Comparison of ENCODE assay signal across 21 cellular contexts in genomic region chr11:87859583-87859982, GRCh38.
DNase-seq lines count a peak whose midpoint lies in the region; ATAC-seq and TF ChIP-seq lines count a peak whose summit lies in the region.
"Had no signal": no experiment of that assay in that cellular context is flagged by ENCODE, and none has a peak within 500 bp of the region (broad histone marks: within the 10 kb centered on the region; RNA-seq: fewer than 3 reads in every experiment).

No MANE protein-coding gene starts in this region.

- H3K9me3 ChIP-seq in thyroid gland = no peaks in the 10 kb centered on the region
- no peaks in the 10 kb centered on the region for H3K9me3 ChIP-seq in mucosa of descending colon
- H3K9me3 ChIP-seq: A549 had no signal

- TF ChIP-seq CTCF in thyroid gland (IDR thresholded peaks at IDR 0.05) (no peak), mucosa of descending colon (IDR thresholded peaks at IDR 0.05) (no peak)

- DNase-seq in NCI-H748 (lab: John Stamatoyannopoulos, UW; ENCODE audit: unreplicated experiment) (peak; percentile 1), NCI-H748 treated with DMSO at 0.1 percent for 48 hours (lab: John Stamatoyannopoulos, UW) (no peak), astrocyte of the hippocampus (ENCODE audit: low read depth, low spot score) (peak; percentile 88), kidney tubule cell (ENCODE audit: low spot score) (peak; percentile 13), thyroid gland (peak; percentile 10 to 33), mucosa of descending colon (no peak)
- no peak for DNase-seq in activated naive CD4-positive, alpha-beta T cell treated with anti-CD3 and anti-CD28 coated beads, Interleukin-2, amount 50 U/mL, for 16 hours
- DNase-seq: activated CD4-positive, alpha-beta T cell treated with anti-CD3 and anti-CD28 coated beads, Interleukin-2, amount 10 ng/mL, durations not matched to agents 7 days and 5 days; activated CD8-positive, alpha-beta memory T cell treated with anti-CD3 and anti-CD28 coated beads, Interleukin-2, amount 50 U/mL, for 48 hours; activated gamma-delta T cell treated with Interleukin-2 at 50 U/mL for 16 hours; cortex of kidney; H7; NCI-H1694; psoas muscle; stimulated activated naive CD8-positive, alpha-beta T cell treated with anti-CD3 and anti-CD28 coated beads, Interleukin-15, Interleukin-2, amounts not matched to agents 100 U/mL and 50 U/mL, for 24 hours had no signal

- H3K4me1 ChIP-seq in thyroid gland (no peaks in the 10 kb centered on the region), mucosa of descending colon (ENCODE audit: low read depth) (no peaks in the 10 kb centered on the region)
- H3K4me1 ChIP-seq: A549, psoas muscle had no signal

- H3K4me3 ChIP-seq in thyroid gland (replicated peaks in 1 of 3) (no peak overlapping the region), mucosa of descending colon (no peak overlapping the region)
- H3K4me3 ChIP-seq: A549, lung, psoas muscle had no signal

- intact Hi-C loops in thyroid gland (cut with DNase I) = no loop called here
- intact Hi-C loops in mucosa of descending colon (cut with DNase I, micrococcal nuclease) = no loop called here

- ATAC-seq in HG03025 (IDR thresholded peaks at IDR 0.05; ENCODE audit: low FRiP score, unreplicated experiment) (no peak), mucosa of descending colon (no peak)
- ATAC-seq: A549; natural killer cell treated with Interleukin-12 subunit alpha and Interleukin-12 subunit beta and Interleukin-15 and Interleukin-18, amount 100 ng/mL, for 72 hours; psoas muscle; stimulated activated naive CD8-positive, alpha-beta T cell treated with anti-CD3 and anti-CD28 coated beads, Interleukin-15, Interleukin-2, amounts not matched to agents 100 U/mL and 50 U/mL, for 24 hours had no signal

- H3K36me3 ChIP-seq in thyroid gland = no peaks in the 10 kb centered on the region
- no peaks in the 10 kb centered on the region for H3K36me3 ChIP-seq in mucosa of descending colon (ENCODE audit: low read depth)

- H3K27me3 ChIP-seq in thyroid gland = no peaks in the 10 kb centered on the region

- 13 to 30% methylated on average over 1 of the region's 1 CpG for WGBS in thyroid gland, 2 donors

- no peak for TF ChIP-seq POLR2A in thyroid gland (IDR thresholded peaks at IDR 0.05)

- H3K27ac ChIP-seq in thyroid gland = no peak overlapping the region
- H3K27ac ChIP-seq: A549, C4-2B, epithelial cell of prostate, psoas muscle had no signal

Comparison
In these comparisons a context has a peak if more than half of its experiments do, and no peak if none do; other contexts are left out.
1. DNase-seq: peak in NCI-H748 (single experiment), astrocyte of the hippocampus (single experiment), kidney tubule cell (single experiment) and thyroid gland (2 of 2); none in NCI-H748 treated with DMSO at 0.1 percent for 48 hours (single experiment), activated naive CD4-positive, alpha-beta T cell treated with anti-CD3 and anti-CD28 coated beads, Interleukin-2, amount 50 U/mL, for 16 hours (single experiment) and mucosa of descending colon (0 of 3).